1 cellular context compared by ENCODE assay signal in the genomic region with DNA sequence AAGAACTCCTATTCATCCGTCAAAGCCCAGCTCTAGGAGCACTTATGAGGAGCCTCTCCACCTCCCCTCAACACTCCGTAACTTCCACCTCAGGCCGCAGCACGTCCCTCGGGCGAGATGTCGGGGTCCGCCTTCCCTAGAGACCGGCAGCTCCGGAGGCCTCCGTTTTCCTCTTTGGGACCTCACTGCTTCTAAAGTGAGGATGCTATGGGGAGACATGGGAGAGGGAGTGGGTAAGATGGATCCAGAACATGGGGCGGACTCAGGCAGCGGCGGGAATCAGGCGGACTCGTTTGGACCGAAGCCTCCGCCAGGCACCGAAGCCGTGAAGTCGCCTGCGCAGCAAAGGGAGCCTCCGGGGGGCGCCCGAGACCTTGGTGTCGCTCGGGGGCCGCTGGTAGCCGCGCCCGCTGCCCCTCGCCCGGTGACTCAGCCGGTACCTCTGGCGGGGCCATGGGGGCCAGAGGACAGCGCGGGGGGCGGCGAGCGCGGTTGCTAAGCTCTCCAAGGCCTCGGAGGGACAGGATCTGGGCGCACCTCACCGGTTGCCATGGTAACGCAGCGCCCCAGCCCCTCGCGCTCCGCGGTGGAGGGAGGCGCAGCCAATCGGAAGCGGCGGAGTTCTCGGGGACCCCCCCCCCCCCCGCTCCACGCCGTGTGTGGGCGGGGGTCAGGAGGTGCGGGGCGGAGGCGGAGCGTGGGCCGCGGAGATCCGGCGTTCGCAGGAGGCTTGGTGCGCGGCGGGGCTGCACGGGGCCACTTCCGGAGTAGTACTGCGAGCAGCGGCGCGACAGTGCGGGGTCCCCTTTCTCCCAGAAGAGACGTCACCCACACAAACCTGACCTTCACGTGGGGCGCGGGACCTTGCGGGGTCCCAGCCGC.
A peak's percentile ranks its signal among the peaks of the same experiment; 100 is the strongest.
TF ChIP-seq lines count a peak whose summit lies in the region.

No MANE protein-coding gene starts in this region.

TF ChIP-seq in HepG2, 621 proteins besides CTCF, POLR2A, EP300 and RAD21 (continues in another document):
- TF ChIP-seq, protein P1, sequence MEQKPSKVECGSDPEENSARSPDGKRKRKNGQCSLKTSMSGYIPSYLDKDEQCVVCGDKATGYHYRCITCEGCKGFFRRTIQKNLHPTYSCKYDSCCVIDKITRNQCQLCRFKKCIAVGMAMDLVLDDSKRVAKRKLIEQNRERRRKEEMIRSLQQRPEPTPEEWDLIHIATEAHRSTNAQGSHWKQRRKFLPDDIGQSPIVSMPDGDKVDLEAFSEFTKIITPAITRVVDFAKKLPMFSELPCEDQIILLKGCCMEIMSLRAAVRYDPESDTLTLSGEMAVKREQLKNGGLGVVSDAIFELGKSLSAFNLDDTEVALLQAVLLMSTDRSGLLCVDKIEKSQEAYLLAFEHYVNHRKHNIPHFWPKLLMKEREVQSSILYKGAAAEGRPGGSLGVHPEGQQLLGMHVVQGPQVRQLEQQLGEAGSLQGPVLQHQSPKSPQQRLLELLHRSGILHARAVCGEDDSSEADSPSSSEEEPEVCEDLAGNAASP (CRISPR knock-in tag; IDR thresholded peaks at IDR 0.05; ENCODE audit: borderline replicate concordance): no peak
- TF ChIP-seq ZSCAN21 (CRISPR knock-in tag; IDR thresholded peaks at IDR 0.05; ENCODE audit: borderline replicate concordance) (peak; percentile 45; the same call in 1 of the 2 replicates), ZBTB8A (CRISPR knock-in tag; IDR thresholded peaks at IDR 0.05; ENCODE audit: borderline replicate concordance, low read depth) (no peak), SAFB2 (CRISPR knock-in tag; IDR thresholded peaks at IDR 0.05; ENCODE audit: borderline replicate concordance, low read depth) (0 out of 2 replicates have a peak, but pooled peaks have one; percentile 59), PHF21A (CRISPR knock-in tag; IDR thresholded peaks at IDR 0.05) (peak; percentile 51; the same call in 1 of the 2 replicates), NFRKB (IDR thresholded peaks at IDR 0.05) (no peak), ISL2 (CRISPR knock-in tag; IDR thresholded peaks at IDR 0.05) (no peak), TCF12 (IDR thresholded peaks at IDR 0.05) (no peak), TCF12 (CRISPR knock-in tag; IDR thresholded peaks at IDR 0.05) (peak; percentile 35; the same call in 1 of the 2 replicates), ZSCAN9 (CRISPR knock-in tag; IDR thresholded peaks at IDR 0.05; ENCODE audit: borderline replicate concordance) (no peak), ZC3H4 (CRISPR knock-in tag; IDR thresholded peaks at IDR 0.05; ENCODE audit: borderline replicate concordance) (no peak), BRCA1 (CRISPR knock-in tag; IDR thresholded peaks at IDR 0.05) (no peak), MXI1 (IDR thresholded peaks at IDR 0.05; ENCODE audit: borderline replicate concordance, low read depth, low read length) (peak; percentile 26; the same call in 1 of the 3 replicates), ZNF598 (CRISPR knock-in tag; IDR thresholded peaks at IDR 0.05; ENCODE audit: borderline replicate concordance) (0 out of 2 replicates have a peak, but pooled peaks have one; percentile 33), ZNF788 (CRISPR knock-in tag; IDR thresholded peaks at IDR 0.05; ENCODE audit: borderline replicate concordance) (peak; percentile 47; the same call in 1 of the 2 replicates), MAFF (IDR thresholded peaks at IDR 0.05; ENCODE audit: low read depth, low read length) (no peak), TBX2 (CRISPR knock-in tag; IDR thresholded peaks at IDR 0.05; ENCODE audit: borderline replicate concordance) (peak; percentile 67), STAG1 (CRISPR knock-in tag; IDR thresholded peaks at IDR 0.05) (peak; percentile 85), XRCC5 (optimal IDR thresholded peaks at IDR 0.05; ENCODE audit: low read length) (peak; percentile 66), HIVEP1 (CRISPR knock-in tag; IDR thresholded peaks at IDR 0.05) (peak; percentile 64), YY1 (IDR thresholded peaks at IDR 0.05; ENCODE audit: insufficient read depth, insufficient replicate concordance, low read depth, low read length) (peak; percentile 39), NFYB (CRISPR knock-in tag; IDR thresholded peaks at IDR 0.05) (peak; percentile 20; the same call in 1 of the 2 replicates), ZNF883 (CRISPR knock-in tag; IDR thresholded peaks at IDR 0.05; ENCODE audit: not compliant biosample characterization) (peak; percentile 56), ZSCAN31 (CRISPR knock-in tag; IDR thresholded peaks at IDR 0.05; ENCODE audit: low read depth) (peak; percentile 71; the same call in 1 of the 2 replicates), CHD2 (IDR thresholded peaks at IDR 0.05; ENCODE audit: low read depth, low read length) (0 out of 2 replicates have a peak, but pooled peaks have one; percentile 32), SMC3 (IDR thresholded peaks at IDR 0.05; ENCODE audit: low read length) (no peak), SPEN (CRISPR knock-in tag; IDR thresholded peaks at IDR 0.05; ENCODE audit: low read depth) (peak; percentile 56; the same call in 1 of the 2 replicates), ZNF33B (CRISPR knock-in tag; IDR thresholded peaks at IDR 0.05) (no peak), ASH2L (IDR thresholded peaks at IDR 0.05; ENCODE audit: insufficient read length, low read depth, low read length) (no peak), EEA1 (CRISPR knock-in tag; IDR thresholded peaks at IDR 0.05; ENCODE audit: borderline replicate concordance) (0 out of 2 replicates have a peak, but pooled peaks have one; percentile 30), ZNF629 (CRISPR knock-in tag; conservative IDR thresholded peaks at IDR 0.05) (no peak), ZNF251 (CRISPR knock-in tag; IDR thresholded peaks at IDR 0.05) (no peak), ZNF451 (CRISPR knock-in tag; IDR thresholded peaks at IDR 0.05) (no peak), RFX5 (IDR thresholded peaks at IDR 0.05; ENCODE audit: low read depth, low read length) (peak; percentile 79), ETV5 (CRISPR knock-in tag; IDR thresholded peaks at IDR 0.05; ENCODE audit: borderline replicate concordance) (peak; percentile 49; the same call in 1 of the 2 replicates), BRD4 (CRISPR knock-in tag; IDR thresholded peaks at IDR 0.05) (no peak), SALL1 (CRISPR knock-in tag; IDR thresholded peaks at IDR 0.05) (peak; percentile 39; the same call in 1 of the 2 replicates), RFX3 (CRISPR knock-in tag; IDR thresholded peaks at IDR 0.05) (peak; percentile 75), AKAP8 (CRISPR knock-in tag; IDR thresholded peaks at IDR 0.05) (peak; percentile 55; the same call in 1 of the 2 replicates), ZNF564 (CRISPR knock-in tag; IDR thresholded peaks at IDR 0.05) (no peak), ZNF570 (CRISPR knock-in tag; IDR thresholded peaks at IDR 0.05; ENCODE audit: borderline replicate concordance) (no peak), AGO1 (IDR thresholded peaks at IDR 0.05; ENCODE audit: low read depth, low read length, poor library complexity, severe bottlenecking) (peak; percentile 44), GABPB1 (CRISPR knock-in tag; IDR thresholded peaks at IDR 0.05) (peak; percentile 80), ZNF235 (CRISPR knock-in tag; IDR thresholded peaks at IDR 0.05; ENCODE audit: borderline replicate concordance) (peak; percentile 45; the same call in 1 of the 2 replicates), ZNF678 (CRISPR knock-in tag; IDR thresholded peaks at IDR 0.05) (0 out of 2 replicates have a peak, but pooled peaks have one; percentile 30)
- TF ChIP-seq, protein P2, sequence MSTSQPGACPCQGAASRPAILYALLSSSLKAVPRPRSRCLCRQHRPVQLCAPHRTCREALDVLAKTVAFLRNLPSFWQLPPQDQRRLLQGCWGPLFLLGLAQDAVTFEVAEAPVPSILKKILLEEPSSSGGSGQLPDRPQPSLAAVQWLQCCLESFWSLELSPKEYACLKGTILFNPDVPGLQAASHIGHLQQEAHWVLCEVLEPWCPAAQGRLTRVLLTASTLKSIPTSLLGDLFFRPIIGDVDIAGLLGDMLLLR (CRISPR knock-in tag; IDR thresholded peaks at IDR 0.05): 0 out of 2 replicates have a peak, but pooled peaks have one; percentile 49
- TF ChIP-seq, protein P3, sequence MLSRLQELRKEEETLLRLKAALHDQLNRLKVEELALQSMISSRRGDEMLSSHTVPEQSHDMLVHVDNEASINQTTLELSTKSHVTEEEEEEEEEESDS (CRISPR knock-in tag; IDR thresholded peaks at IDR 0.05; ENCODE audit: borderline replicate concordance): no peak
- TF ChIP-seq, protein P4, sequence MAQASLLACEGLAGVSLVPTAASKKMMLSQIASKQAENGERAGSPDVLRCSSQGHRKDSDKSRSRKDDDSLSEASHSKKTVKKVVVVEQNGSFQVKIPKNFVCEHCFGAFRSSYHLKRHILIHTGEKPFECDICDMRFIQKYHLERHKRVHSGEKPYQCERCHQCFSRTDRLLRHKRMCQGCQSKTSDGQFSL (CRISPR knock-in tag; IDR thresholded peaks at IDR 0.05): peak; percentile 56; the same call in 1 of the 2 replicates
- TF ChIP-seq, protein P5, sequence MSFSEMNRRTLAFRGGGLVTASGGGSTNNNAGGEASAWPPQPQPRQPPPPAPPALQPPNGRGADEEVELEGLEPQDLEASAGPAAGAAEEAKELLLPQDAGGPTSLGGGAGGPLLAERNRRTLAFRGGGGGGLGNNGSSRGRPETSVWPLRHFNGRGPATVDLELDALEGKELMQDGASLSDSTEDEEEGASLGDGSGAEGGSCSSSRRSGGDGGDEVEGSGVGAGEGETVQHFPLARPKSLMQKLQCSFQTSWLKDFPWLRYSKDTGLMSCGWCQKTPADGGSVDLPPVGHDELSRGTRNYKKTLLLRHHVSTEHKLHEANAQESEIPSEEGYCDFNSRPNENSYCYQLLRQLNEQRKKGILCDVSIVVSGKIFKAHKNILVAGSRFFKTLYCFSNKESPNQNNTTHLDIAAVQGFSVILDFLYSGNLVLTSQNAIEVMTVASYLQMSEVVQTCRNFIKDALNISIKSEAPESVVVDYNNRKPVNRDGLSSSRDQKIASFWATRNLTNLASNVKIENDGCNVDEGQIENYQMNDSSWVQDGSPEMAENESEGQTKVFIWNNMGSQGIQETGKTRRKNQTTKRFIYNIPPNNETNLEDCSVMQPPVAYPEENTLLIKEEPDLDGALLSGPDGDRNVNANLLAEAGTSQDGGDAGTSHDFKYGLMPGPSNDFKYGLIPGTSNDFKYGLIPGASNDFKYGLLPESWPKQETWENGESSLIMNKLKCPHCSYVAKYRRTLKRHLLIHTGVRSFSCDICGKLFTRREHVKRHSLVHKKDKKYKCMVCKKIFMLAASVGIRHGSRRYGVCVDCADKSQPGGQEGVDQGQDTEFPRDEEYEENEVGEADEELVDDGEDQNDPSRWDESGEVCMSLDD (CRISPR knock-in tag; IDR thresholded peaks at IDR 0.05; ENCODE audit: borderline replicate concordance): peak; percentile 58; the same call in 1 of the 2 replicates
- TF ChIP-seq, protein P6, sequence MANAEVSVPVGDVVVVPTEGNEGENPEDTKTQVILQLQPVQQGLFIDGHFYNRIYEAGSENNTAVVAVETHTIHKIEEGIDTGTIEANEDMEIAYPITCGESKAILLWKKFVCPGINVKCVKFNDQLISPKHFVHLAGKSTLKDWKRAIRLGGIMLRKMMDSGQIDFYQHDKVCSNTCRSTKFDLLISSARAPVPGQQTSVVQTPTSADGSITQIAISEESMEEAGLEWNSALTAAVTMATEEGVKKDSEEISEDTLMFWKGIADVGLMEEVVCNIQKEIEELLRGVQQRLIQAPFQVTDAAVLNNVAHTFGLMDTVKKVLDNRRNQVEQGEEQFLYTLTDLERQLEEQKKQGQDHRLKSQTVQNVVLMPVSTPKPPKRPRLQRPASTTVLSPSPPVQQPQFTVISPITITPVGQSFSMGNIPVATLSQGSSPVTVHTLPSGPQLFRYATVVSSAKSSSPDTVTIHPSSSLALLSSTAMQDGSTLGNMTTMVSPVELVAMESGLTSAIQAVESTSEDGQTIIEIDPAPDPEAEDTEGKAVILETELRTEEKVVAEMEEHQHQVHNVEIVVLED (CRISPR knock-in tag; IDR thresholded peaks at IDR 0.05; ENCODE audit: borderline replicate concordance): 0 out of 2 replicates have a peak, but pooled peaks have one; percentile 18
- TF ChIP-seq, protein P7, sequence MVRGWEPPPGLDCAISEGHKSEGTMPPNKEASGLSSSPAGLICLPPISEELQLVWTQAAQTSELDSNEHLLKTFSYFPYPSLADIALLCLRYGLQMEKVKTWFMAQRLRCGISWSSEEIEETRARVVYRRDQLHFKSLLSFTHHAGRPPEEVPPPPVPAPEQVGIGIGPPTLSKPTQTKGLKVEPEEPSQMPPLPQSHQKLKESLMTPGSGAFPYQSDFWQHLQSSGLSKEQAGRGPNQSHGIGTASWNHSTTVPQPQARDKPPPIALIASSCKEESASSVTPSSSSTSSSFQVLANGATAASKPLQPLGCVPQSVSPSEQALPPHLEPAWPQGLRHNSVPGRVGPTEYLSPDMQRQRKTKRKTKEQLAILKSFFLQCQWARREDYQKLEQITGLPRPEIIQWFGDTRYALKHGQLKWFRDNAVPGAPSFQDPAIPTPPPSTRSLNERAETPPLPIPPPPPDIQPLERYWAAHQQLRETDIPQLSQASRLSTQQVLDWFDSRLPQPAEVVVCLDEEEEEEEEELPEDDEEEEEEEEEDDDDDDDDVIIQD (CRISPR knock-in tag; IDR thresholded peaks at IDR 0.05; ENCODE audit: low read depth): no peak
- TF ChIP-seq, protein P8, sequence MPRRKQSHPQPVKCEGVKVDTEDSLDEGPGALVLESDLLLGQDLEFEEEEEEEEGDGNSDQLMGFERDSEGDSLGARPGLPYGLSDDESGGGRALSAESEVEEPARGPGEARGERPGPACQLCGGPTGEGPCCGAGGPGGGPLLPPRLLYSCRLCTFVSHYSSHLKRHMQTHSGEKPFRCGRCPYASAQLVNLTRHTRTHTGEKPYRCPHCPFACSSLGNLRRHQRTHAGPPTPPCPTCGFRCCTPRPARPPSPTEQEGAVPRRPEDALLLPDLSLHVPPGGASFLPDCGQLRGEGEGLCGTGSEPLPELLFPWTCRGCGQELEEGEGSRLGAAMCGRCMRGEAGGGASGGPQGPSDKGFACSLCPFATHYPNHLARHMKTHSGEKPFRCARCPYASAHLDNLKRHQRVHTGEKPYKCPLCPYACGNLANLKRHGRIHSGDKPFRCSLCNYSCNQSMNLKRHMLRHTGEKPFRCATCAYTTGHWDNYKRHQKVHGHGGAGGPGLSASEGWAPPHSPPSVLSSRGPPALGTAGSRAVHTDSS (CRISPR knock-in tag; conservative IDR thresholded peaks at IDR 0.05): no peak
- TF ChIP-seq, protein P9, sequence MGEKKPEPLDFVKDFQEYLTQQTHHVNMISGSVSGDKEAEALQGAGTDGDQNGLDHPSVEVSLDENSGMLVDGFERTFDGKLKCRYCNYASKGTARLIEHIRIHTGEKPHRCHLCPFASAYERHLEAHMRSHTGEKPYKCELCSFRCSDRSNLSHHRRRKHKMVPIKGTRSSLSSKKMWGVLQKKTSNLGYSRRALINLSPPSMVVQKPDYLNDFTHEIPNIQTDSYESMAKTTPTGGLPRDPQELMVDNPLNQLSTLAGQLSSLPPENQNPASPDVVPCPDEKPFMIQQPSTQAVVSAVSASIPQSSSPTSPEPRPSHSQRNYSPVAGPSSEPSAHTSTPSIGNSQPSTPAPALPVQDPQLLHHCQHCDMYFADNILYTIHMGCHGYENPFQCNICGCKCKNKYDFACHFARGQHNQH (CRISPR knock-in tag; IDR thresholded peaks at IDR 0.05): peak; percentile 52; the same call in 1 of the 2 replicates
